In the genomic region with DNA sequence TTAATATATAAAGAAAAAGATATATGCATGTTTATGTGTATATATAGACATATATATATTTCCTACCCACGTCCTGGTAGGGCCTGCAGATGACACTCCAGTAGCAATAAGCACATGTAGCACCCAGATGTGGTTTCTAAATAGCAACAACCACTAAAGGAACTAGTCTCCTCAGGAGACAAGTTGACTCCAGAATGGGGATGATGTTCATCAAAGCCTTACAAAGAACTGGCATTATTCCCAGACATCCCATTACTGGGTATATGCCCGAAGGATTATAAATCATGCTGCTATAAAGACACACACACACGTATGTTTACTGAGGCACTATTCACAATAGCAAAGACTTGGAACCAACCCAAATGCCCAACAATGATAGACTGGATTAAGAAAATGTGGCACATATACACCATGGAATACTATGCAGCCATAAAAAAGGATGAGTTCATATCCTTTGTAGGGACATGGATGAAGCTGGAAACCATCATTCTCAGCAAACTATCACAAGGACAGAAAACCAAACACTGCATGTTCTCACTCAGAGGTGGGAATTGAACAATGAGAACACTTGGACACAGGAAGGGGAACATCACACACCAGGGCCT, we compare ENCODE assay signal across 12 cellular contexts. TPM values are rescaled to one million over a fixed set of nuclear protein-coding genes. Genes with fewer than 3 reads are reported as not detected.
DNase-seq lines count a peak whose midpoint lies in the region; ATAC-seq and TF ChIP-seq lines count a peak whose summit lies in the region.
"Not testable (repeated sequence)": the region's sequence is repeated elsewhere in the genome, so short reads cannot be mapped to it uniquely, and the experiment has no call there.
"Had no signal": no experiment of that assay in that cellular context is flagged by ENCODE, and none has a peak within 500 bp of the region (broad histone marks: within the 10 kb centered on the region; RNA-seq: fewer than 3 reads in every experiment).

No MANE protein-coding gene starts in this region.

- not testable (repeated sequence) for H3K9me3 Mint-ChIP-seq in CD8-positive, alpha-beta T cell; progenitor cell of endocrine pancreas (ENCODE audit: low read depth)
- peaks cover 11% of the 10 kb centered on the region for H3K9me3 Mint-ChIP-seq in activated CD8-positive, alpha-beta T cell treated with anti-CD3 and anti-CD28 coated beads, Interleukin-2, amount 10 ng/mL, durations not matched to agents 7 days and 5 days (ENCODE audit: insufficient read depth)

- peaks cover 46% of the 10 kb centered on the region for H3K36me3 Mint-ChIP-seq in CD8-positive, alpha-beta T cell
- H3K36me3 Mint-ChIP-seq in activated CD8-positive, alpha-beta T cell treated with anti-CD3 and anti-CD28 coated beads, Interleukin-2, amount 10 ng/mL, durations not matched to agents 7 days and 5 days (ENCODE audit: low read depth), result peaks cover 44% of the 10 kb centered on the region
- H3K36me3 Mint-ChIP-seq in progenitor cell of endocrine pancreas (ENCODE audit: insufficient read depth), result peaks cover 25% of the 10 kb centered on the region

- H3K4me3 Mint-ChIP-seq in CD8-positive, alpha-beta T cell; activated CD8-positive, alpha-beta T cell treated with anti-CD3 and anti-CD28 coated beads, Interleukin-2, amount 10 ng/mL, durations not matched to agents 7 days and 5 days; progenitor cell of endocrine pancreas (ENCODE audit: low read depth): not testable (repeated sequence)

- not testable (repeated sequence) for TF ChIP-seq CTCF in CD8-positive, alpha-beta T cell (IDR thresholded peaks at IDR 0.05); fibroblast of mammary gland (conservative IDR thresholded peaks at IDR 0.05; ENCODE audit: control insufficient read depth, insufficient read depth, low read depth, low read length); progenitor cell of endocrine pancreas (IDR thresholded peaks at IDR 0.05; ENCODE audit: unreplicated experiment)

- H3K27ac Mint-ChIP-seq in CD8-positive, alpha-beta T cell, result peak overlapping the region; percentile 49
- peak overlapping the region; percentile 11 for H3K27ac Mint-ChIP-seq in activated CD8-positive, alpha-beta T cell treated with anti-CD3 and anti-CD28 coated beads, Interleukin-2, amount 10 ng/mL, durations not matched to agents 7 days and 5 days
- H3K27ac Mint-ChIP-seq in progenitor cell of endocrine pancreas, result peak overlapping the region; percentile 37

- peaks cover 28% of the 10 kb centered on the region for H3K4me1 Mint-ChIP-seq in CD8-positive, alpha-beta T cell (ENCODE audit: low read depth)
- peaks cover 32% of the 10 kb centered on the region for H3K4me1 Mint-ChIP-seq in activated CD8-positive, alpha-beta T cell treated with anti-CD3 and anti-CD28 coated beads, Interleukin-2, amount 10 ng/mL, durations not matched to agents 7 days and 5 days (ENCODE audit: low read depth)
- H3K4me1 Mint-ChIP-seq in progenitor cell of endocrine pancreas (ENCODE audit: low read depth), result not testable (repeated sequence)

- H3K9me3 ChIP-seq in CD8-positive, alpha-beta T cell (ENCODE audit: low read length), result not testable (repeated sequence)

- not testable (repeated sequence) for H3K27me3 ChIP-seq in CD8-positive, alpha-beta T cell (ENCODE audit: insufficient read depth, low read length)

- not testable (repeated sequence) for H3K4me3 ChIP-seq in CD8-positive, alpha-beta T cell (ENCODE audit: low read depth, low read length); fibroblast of mammary gland (ENCODE audit: control insufficient read depth, low read depth, low read length)

- H3K36me3 ChIP-seq in CD8-positive, alpha-beta T cell (ENCODE audit: insufficient read depth, low read length), result not testable (repeated sequence)

- not testable (repeated sequence) for DNase-seq in CD8-positive, alpha-beta T cell; activated CD8-positive, alpha-beta T cell treated with anti-CD3 and anti-CD28 coated beads, Interleukin-2, amount 10 ng/mL, durations not matched to agents 7 days and 5 days; progenitor cell of endocrine pancreas (ENCODE audit: low spot score, unreplicated experiment)
- DNase-seq in M059J (ENCODE audit: low read depth), result peak; percentile 87
- DNase-seq in NCI-H2081 treated with DMSO at 0.1 percent for 48 hours (lab: John Stamatoyannopoulos, UW), result peak; percentile 35
- peak; percentile 82 for DNase-seq in NCI-H69 (lab: John Stamatoyannopoulos, UW)
- DNase-seq in dermis blood vessel endothelial cell, result peak; percentile 60
- DNase-seq in fibroblast of mammary gland (ENCODE audit: low read depth), result peak; percentile 30

- POLR2A ChIA-PET in CD8-positive, alpha-beta T cell (lab: Charles Lee); activated CD8-positive, alpha-beta T cell treated with anti-CD3 and anti-CD28 coated beads, Interleukin-2, amount 10 ng/mL, durations not matched to agents 7 days and 5 days (lab: Charles Lee): not testable (repeated sequence)

- not testable (repeated sequence) for ATAC-seq in CD8-positive, alpha-beta T cell; activated CD8-positive, alpha-beta T cell treated with anti-CD3 and anti-CD28 coated beads, Interleukin-2, amount 10 ng/mL, durations not matched to agents 7 days and 5 days

- intact Hi-C loops in CD8-positive, alpha-beta T cell (cut with DNase I, micrococcal nuclease), result not testable (repeated sequence)

- not testable (repeated sequence) for H3K27ac ChIP-seq in CD8-positive, alpha-beta T cell (ENCODE audit: low read depth, low read length)

- not testable (repeated sequence) for H3K27me3 Mint-ChIP-seq in CD8-positive, alpha-beta T cell (ENCODE audit: low read depth); activated CD8-positive, alpha-beta T cell treated with anti-CD3 and anti-CD28 coated beads, Interleukin-2, amount 10 ng/mL, durations not matched to agents 7 days and 5 days (ENCODE audit: low read depth); progenitor cell of endocrine pancreas

- CTCF ChIA-PET in CD8-positive, alpha-beta T cell (lab: Charles Lee); activated CD8-positive, alpha-beta T cell treated with anti-CD3 and anti-CD28 coated beads, Interleukin-2, amount 10 ng/mL, durations not matched to agents 7 days and 5 days (lab: Charles Lee): not testable (repeated sequence)

- peaks cover 11% of the 10 kb centered on the region for H3K4me1 ChIP-seq in CD8-positive, alpha-beta T cell (ENCODE audit: insufficient read depth, low read length)

RNA-seq across cellular contexts. Expression of gene UQCC1, which starts 8.4 kb away (rescaled TPM):
- total RNA-seq in CD8-positive, alpha-beta T cell, result 10 to 100 TPM; 14.4 to 18.9 TPM
- total RNA-seq in M059J (2014; rRNA removed; shearing (Covaris generic)), result 64.4 and 74.7 TPM in 2 replicates
- 10 to 100 TPM; 57.7 to 60.5 TPM for total RNA-seq in activated CD8-positive, alpha-beta T cell treated with anti-CD3 and anti-CD28 coated beads, Interleukin-2, amount 10 ng/mL, durations not matched to agents 7 days and 5 days
- total RNA-seq in dermis blood vessel endothelial cell (20.4 and 22.6 TPM in 2 replicates), progenitor cell of endocrine pancreas (59.2 and 65.0 TPM in 2 replicates)

RNA-seq across cellular contexts. Expression of gene GDF5, which starts 34.6 kb away (rescaled TPM):
- not detected for total RNA-seq in CD8-positive, alpha-beta T cell
- 3.0 and 6.2 TPM in 2 replicates for total RNA-seq in M059J (2014; rRNA removed; shearing (Covaris generic))
- not detected for total RNA-seq in activated CD8-positive, alpha-beta T cell treated with anti-CD3 and anti-CD28 coated beads, Interleukin-2, amount 10 ng/mL, durations not matched to agents 7 days and 5 days
- total RNA-seq in dermis blood vessel endothelial cell (0.17 and 0.56 TPM in 2 replicates), progenitor cell of endocrine pancreas (not detected in 2 replicates)
- total RNA-seq: B cell; Calu3; CD8-positive, alpha-beta memory T cell; SK-MEL-5 had no signal

RNA-seq across cellular contexts. Expression of gene CEP250, which starts 52.0 kb away (rescaled TPM):
- total RNA-seq in CD8-positive, alpha-beta T cell, result 10 to 100 TPM; 33.4 to 34.4 TPM
- total RNA-seq in M059J (2014; rRNA removed; shearing (Covaris generic)), result 18.9 and 71.9 TPM in 2 replicates
- total RNA-seq in activated CD8-positive, alpha-beta T cell treated with anti-CD3 and anti-CD28 coated beads, Interleukin-2, amount 10 ng/mL, durations not matched to agents 7 days and 5 days, result 10 to 100 TPM; 72.1 to 74.5 TPM
- 13.4 and 24.2 TPM in 2 replicates for total RNA-seq in dermis blood vessel endothelial cell
- total RNA-seq in progenitor cell of endocrine pancreas, result 73.2 and 76.9 TPM in 2 replicates
